ENCODE assay signal across 18 cellular contexts in genomic region chr3:69193749-69194148, GRCh38.
"Had no signal": no experiment of that assay in that cellular context is flagged by ENCODE, and none has a peak within 500 bp of the region (broad histone marks: within the 10 kb centered on the region; RNA-seq: fewer than 3 reads in every experiment).

No MANE protein-coding gene starts in this region.

- H3K27ac ChIP-seq: foreskin keratinocyte, left lung, neutrophil, ovary, psoas muscle, right atrium auricular region, tibial artery had no signal

- H3K27me3 Mint-ChIP-seq: activated CD4-positive, alpha-beta memory T cell treated with anti-CD3 and anti-CD28 coated beads for 36 hours had no signal

- H3K9me3 Mint-ChIP-seq: activated CD4-positive, alpha-beta memory T cell treated with anti-CD3 and anti-CD28 coated beads for 36 hours; activated naive CD4-positive, alpha-beta T cell treated with anti-CD3 and anti-CD28 coated beads for 36 hours; nephron; stimulated activated naive CD8-positive, alpha-beta T cell treated with anti-CD3 and anti-CD28 coated beads, Interleukin-15, Interleukin-2, amounts not matched to agents 100 ng/mL and 50 ng/mL, for 24 hours had no signal

- H3K4me3 ChIP-seq: left lung, ovary, psoas muscle, right atrium auricular region, tibial artery had no signal

- H3K4me1 ChIP-seq: foreskin keratinocyte, psoas muscle, right atrium auricular region, tibial artery had no signal

- DNase-seq: activated CD4-positive, alpha-beta memory T cell treated with anti-CD3 and anti-CD28 coated beads for 36 hours; activated CD4-positive, alpha-beta T cell treated with anti-CD3 and anti-CD28 coated beads for 48 hours; activated naive CD4-positive, alpha-beta T cell treated with anti-CD3 and anti-CD28 coated beads for 36 hours; activated T-cell treated with anti-CD3 and anti-CD28 coated beads, Interleukin-2, amount 50 U/mL, for 1 hour; cortex of kidney; erythroblast; foreskin keratinocyte; left lung; ovary; psoas muscle; stimulated activated CD4-positive, alpha-beta T cell treated with anti-CD3 and anti-CD28 coated beads, Interleukin-12 subunit alpha, Interleukin-12 subunit beta, amount 100 ng/mL, for 4 hours; stimulated activated CD4-positive, alpha-beta T cell treated with anti-CD3 and anti-CD28 coated beads, Interleukin-4, amount 100 ng/mL, for 4 hours; substantia nigra; tibial artery had no signal

- H3K36me3 ChIP-seq: ovary had no signal

- H3K9me3 ChIP-seq: left lung, neutrophil, ovary, psoas muscle, right atrium auricular region, tibial artery had no signal

- H3K27ac Mint-ChIP-seq: activated CD4-positive, alpha-beta memory T cell treated with anti-CD3 and anti-CD28 coated beads for 36 hours; activated naive CD4-positive, alpha-beta T cell treated with anti-CD3 and anti-CD28 coated beads for 36 hours; nephron; stimulated activated naive CD8-positive, alpha-beta T cell treated with anti-CD3 and anti-CD28 coated beads, Interleukin-15, Interleukin-2, amounts not matched to agents 100 ng/mL and 50 ng/mL, for 24 hours had no signal

- ATAC-seq: foreskin keratinocyte, left lung, psoas muscle had no signal

- H3K4me3 Mint-ChIP-seq: activated CD4-positive, alpha-beta memory T cell treated with anti-CD3 and anti-CD28 coated beads for 36 hours; activated naive CD4-positive, alpha-beta T cell treated with anti-CD3 and anti-CD28 coated beads for 36 hours; nephron; stimulated activated naive CD8-positive, alpha-beta T cell treated with anti-CD3 and anti-CD28 coated beads, Interleukin-15, Interleukin-2, amounts not matched to agents 100 ng/mL and 50 ng/mL, for 24 hours had no signal

- H3K27me3 ChIP-seq: foreskin keratinocyte, left lung, neutrophil, ovary, right atrium auricular region, tibial artery had no signal
